Comparison of ENCODE assay signal across 1 cellular context in genomic region chr20:18793625-18794427, GRCh38.
TF ChIP-seq lines count a peak whose summit lies in the region.

No MANE protein-coding gene starts in this region.

TF ChIP-seq in HepG2, 621 proteins besides CTCF, POLR2A, EP300 and RAD21 (continued from another document and continues in another):
- no peak for TF ChIP-seq ZNF281 (CRISPR knock-in tag; IDR thresholded peaks at IDR 0.05; ENCODE audit: borderline replicate concordance)
- TF ChIP-seq THYN1 (CRISPR knock-in tag; IDR thresholded peaks at IDR 0.05; ENCODE audit: borderline replicate concordance, low read depth) = no peak
- TF ChIP-seq ZKSCAN8 (CRISPR knock-in tag; IDR thresholded peaks at IDR 0.05; ENCODE audit: borderline replicate concordance) = peak; percentile 19; the same call in 1 of the 2 replicates
- TF ChIP-seq MTF2 (CRISPR knock-in tag; IDR thresholded peaks at IDR 0.05; ENCODE audit: borderline replicate concordance) = peak; percentile 100
- TF ChIP-seq, protein P1, sequence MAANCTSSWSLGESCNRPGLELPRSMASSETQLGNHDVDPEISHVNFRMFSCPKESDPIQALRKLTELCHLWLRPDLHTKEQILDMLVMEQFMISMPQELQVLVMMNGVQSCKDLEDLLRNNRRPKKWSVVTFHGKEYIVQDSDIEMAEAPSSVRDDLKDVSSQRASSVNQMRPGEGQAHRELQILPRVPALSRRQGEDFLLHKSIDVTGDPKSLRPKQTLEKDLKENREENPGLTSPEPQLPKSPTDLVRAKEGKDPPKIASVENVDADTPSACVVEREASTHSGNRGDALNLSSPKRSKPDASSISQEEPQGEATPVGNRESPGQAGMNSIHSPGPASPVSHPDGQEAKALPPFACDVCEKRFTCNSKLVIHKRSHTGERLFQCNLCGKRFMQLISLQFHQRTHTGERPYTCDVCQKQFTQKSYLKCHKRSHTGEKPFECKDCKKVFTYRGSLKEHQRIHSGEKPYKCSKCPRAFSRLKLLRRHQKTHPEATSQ (CRISPR knock-in tag; IDR thresholded peaks at IDR 0.05; ENCODE audit: borderline replicate concordance) = 0 out of 2 replicates have a peak, but pooled peaks have one; percentile 39
- TF ChIP-seq ZKSCAN5 (CRISPR knock-in tag; IDR thresholded peaks at IDR 0.05) = 0 out of 2 replicates have a peak, but pooled peaks have one; percentile 22
- TF ChIP-seq ARHGAP35 (CRISPR knock-in tag; IDR thresholded peaks at IDR 0.05; ENCODE audit: borderline replicate concordance) = no peak
- no peak for TF ChIP-seq ATM (IDR thresholded peaks at IDR 0.05; ENCODE audit: borderline replicate concordance)
- TF ChIP-seq, protein P2, sequence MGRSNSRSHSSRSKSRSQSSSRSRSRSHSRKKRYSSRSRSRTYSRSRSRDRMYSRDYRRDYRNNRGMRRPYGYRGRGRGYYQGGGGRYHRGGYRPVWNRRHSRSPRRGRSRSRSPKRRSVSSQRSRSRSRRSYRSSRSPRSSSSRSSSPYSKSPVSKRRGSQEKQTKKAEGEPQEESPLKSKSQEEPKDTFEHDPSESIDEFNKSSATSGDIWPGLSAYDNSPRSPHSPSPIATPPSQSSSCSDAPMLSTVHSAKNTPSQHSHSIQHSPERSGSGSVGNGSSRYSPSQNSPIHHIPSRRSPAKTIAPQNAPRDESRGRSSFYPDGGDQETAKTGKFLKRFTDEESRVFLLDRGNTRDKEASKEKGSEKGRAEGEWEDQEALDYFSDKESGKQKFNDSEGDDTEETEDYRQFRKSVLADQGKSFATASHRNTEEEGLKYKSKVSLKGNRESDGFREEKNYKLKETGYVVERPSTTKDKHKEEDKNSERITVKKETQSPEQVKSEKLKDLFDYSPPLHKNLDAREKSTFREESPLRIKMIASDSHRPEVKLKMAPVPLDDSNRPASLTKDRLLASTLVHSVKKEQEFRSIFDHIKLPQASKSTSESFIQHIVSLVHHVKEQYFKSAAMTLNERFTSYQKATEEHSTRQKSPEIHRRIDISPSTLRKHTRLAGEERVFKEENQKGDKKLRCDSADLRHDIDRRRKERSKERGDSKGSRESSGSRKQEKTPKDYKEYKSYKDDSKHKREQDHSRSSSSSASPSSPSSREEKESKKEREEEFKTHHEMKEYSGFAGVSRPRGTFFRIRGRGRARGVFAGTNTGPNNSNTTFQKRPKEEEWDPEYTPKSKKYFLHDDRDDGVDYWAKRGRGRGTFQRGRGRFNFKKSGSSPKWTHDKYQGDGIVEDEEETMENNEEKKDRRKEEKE (IDR thresholded peaks at IDR 0.05) = no peak
- TF ChIP-seq, protein P3, sequence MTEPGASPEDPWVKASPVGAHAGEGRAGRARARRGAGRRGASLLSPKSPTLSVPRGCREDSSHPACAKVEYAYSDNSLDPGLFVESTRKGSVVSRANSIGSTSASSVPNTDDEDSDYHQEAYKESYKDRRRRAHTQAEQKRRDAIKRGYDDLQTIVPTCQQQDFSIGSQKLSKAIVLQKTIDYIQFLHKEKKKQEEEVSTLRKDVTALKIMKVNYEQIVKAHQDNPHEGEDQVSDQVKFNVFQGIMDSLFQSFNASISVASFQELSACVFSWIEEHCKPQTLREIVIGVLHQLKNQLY (CRISPR knock-in tag; IDR thresholded peaks at IDR 0.05) = peak; percentile 34; the same call in 1 of the 2 replicates
- TF ChIP-seq ZFX (CRISPR knock-in tag; IDR thresholded peaks at IDR 0.05; ENCODE audit: low read depth) = peak; percentile 88; the same call in 1 of the 2 replicates
- no peak for TF ChIP-seq TMF1 (CRISPR knock-in tag; IDR thresholded peaks at IDR 0.05; ENCODE audit: low read depth)
- TF ChIP-seq ERF (CRISPR knock-in tag; IDR thresholded peaks at IDR 0.05) = peak; percentile 86; the same call in 1 of the 2 replicates
- 0 out of 2 replicates have a peak, but pooled peaks have one; percentile 78 for TF ChIP-seq KLF9 (CRISPR knock-in tag; IDR thresholded peaks at IDR 0.05; ENCODE audit: low read depth)
- TF ChIP-seq ZNF367 (CRISPR knock-in tag; IDR thresholded peaks at IDR 0.05; ENCODE audit: borderline replicate concordance) = 0 out of 2 replicates have a peak, but pooled peaks have one; percentile 59
- peak; percentile 89 for TF ChIP-seq MYC (CRISPR knock-in tag; IDR thresholded peaks at IDR 0.05; ENCODE audit: borderline replicate concordance)
- TF ChIP-seq ZNF530 (CRISPR knock-in tag; IDR thresholded peaks at IDR 0.05; ENCODE audit: low read depth) = no peak
- TF ChIP-seq, protein P4, sequence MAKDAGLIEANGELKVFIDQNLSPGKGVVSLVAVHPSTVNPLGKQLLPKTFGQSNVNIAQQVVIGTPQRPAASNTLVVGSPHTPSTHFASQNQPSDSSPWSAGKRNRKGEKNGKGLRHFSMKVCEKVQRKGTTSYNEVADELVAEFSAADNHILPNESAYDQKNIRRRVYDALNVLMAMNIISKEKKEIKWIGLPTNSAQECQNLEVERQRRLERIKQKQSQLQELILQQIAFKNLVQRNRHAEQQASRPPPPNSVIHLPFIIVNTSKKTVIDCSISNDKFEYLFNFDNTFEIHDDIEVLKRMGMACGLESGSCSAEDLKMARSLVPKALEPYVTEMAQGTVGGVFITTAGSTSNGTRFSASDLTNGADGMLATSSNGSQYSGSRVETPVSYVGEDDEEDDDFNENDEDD (CRISPR knock-in tag; IDR thresholded peaks at IDR 0.05; ENCODE audit: borderline replicate concordance) = 0 out of 2 replicates have a peak, but pooled peaks have one; percentile 54
- TF ChIP-seq ZNF431 (CRISPR knock-in tag; IDR thresholded peaks at IDR 0.05; ENCODE audit: borderline replicate concordance, low read depth) = peak; percentile 86; the same call in 1 of the 2 replicates
- peak; percentile 82 for TF ChIP-seq ZNF761 (CRISPR knock-in tag; conservative IDR thresholded peaks at IDR 0.05)
- TF ChIP-seq, protein P5, sequence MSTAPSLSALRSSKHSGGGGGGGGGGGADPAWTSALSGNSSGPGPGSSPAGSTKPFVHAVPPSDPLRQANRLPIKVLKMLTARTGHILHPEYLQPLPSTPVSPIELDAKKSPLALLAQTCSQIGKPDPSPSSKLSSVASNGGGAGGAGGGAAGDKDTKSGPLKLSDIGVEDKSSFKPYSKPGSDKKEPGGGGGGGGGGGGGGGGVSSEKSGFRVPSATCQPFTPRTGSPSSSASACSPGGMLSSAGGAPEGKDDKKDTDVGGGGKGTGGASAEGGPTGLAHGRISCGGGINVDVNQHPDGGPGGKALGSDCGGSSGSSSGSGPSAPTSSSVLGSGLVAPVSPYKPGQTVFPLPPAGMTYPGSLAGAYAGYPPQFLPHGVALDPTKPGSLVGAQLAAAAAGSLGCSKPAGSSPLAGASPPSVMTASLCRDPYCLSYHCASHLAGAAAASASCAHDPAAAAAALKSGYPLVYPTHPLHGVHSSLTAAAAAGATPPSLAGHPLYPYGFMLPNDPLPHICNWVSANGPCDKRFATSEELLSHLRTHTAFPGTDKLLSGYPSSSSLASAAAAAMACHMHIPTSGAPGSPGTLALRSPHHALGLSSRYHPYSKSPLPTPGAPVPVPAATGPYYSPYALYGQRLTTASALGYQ (CRISPR knock-in tag; IDR thresholded peaks at IDR 0.05) = peak; percentile 83; the same call in 1 of the 2 replicates
- TF ChIP-seq NCOR1 (IDR thresholded peaks at IDR 0.05; ENCODE audit: borderline replicate concordance, low read length) = no peak
- peak; percentile 29; the same call in 1 of the 2 replicates for TF ChIP-seq NCOA2 (CRISPR knock-in tag; IDR thresholded peaks at IDR 0.05)
- TF ChIP-seq, protein P6, sequence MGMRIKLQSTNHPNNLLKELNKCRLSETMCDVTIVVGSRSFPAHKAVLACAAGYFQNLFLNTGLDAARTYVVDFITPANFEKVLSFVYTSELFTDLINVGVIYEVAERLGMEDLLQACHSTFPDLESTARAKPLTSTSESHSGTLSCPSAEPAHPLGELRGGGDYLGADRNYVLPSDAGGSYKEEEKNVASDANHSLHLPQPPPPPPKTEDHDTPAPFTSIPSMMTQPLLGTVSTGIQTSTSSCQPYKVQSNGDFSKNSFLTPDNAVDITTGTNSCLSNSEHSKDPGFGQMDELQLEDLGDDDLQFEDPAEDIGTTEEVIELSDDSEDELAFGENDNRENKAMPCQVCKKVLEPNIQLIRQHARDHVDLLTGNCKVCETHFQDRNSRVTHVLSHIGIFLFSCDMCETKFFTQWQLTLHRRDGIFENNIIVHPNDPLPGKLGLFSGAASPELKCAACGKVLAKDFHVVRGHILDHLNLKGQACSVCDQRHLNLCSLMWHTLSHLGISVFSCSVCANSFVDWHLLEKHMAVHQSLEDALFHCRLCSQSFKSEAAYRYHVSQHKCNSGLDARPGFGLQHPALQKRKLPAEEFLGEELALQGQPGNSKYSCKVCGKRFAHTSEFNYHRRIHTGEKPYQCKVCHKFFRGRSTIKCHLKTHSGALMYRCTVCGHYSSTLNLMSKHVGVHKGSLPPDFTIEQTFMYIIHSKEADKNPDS (CRISPR knock-in tag; IDR thresholded peaks at IDR 0.05) = no peak
- no peak for TF ChIP-seq ZNF260 (CRISPR knock-in tag; IDR thresholded peaks at IDR 0.05; ENCODE audit: borderline replicate concordance, low read depth)
- TF ChIP-seq ZNF746 (CRISPR knock-in tag; IDR thresholded peaks at IDR 0.05) = 0 out of 2 replicates have a peak, but pooled peaks have one; percentile 41
- peak; percentile 78 for TF ChIP-seq RFXAP (CRISPR knock-in tag; IDR thresholded peaks at IDR 0.05; ENCODE audit: borderline replicate concordance)
- no peak for TF ChIP-seq TSC22D2 (CRISPR knock-in tag; IDR thresholded peaks at IDR 0.05; ENCODE audit: borderline replicate concordance)
- peak; percentile 90 for TF ChIP-seq ZNF543 (CRISPR knock-in tag; IDR thresholded peaks at IDR 0.05)
- no peak for TF ChIP-seq NCOA1 (CRISPR knock-in tag; IDR thresholded peaks at IDR 0.05)
- TF ChIP-seq ZNF282 (IDR thresholded peaks at IDR 0.05; ENCODE audit: partially characterized antibody) = no peak
- TF ChIP-seq ZNF597 (CRISPR knock-in tag; IDR thresholded peaks at IDR 0.05) = no peak
- peak; percentile 88; the same call in 1 of the 2 replicates for TF ChIP-seq AHR (CRISPR knock-in tag; IDR thresholded peaks at IDR 0.05)
- peak; percentile 82; the same call in 1 of the 2 replicates for TF ChIP-seq BORCS8-MEF2B (CRISPR knock-in tag; IDR thresholded peaks at IDR 0.05)
- TF ChIP-seq ZNF713 (CRISPR knock-in tag; IDR thresholded peaks at IDR 0.05) = no peak
- TF ChIP-seq ZNF138 (CRISPR knock-in tag; IDR thresholded peaks at IDR 0.05; ENCODE audit: low read depth) = peak; percentile 89
- TF ChIP-seq ETS1 (CRISPR knock-in tag; IDR thresholded peaks at IDR 0.05) = 0 out of 2 replicates have a peak, but pooled peaks have one; percentile 65
- no peak; the same call in 1 of the 2 replicates for TF ChIP-seq SOX5 (CRISPR knock-in tag; IDR thresholded peaks at IDR 0.05; ENCODE audit: borderline replicate concordance)
- TF ChIP-seq SRF (IDR thresholded peaks at IDR 0.05; ENCODE audit: low read depth, low read length) = no peak
- TF ChIP-seq ARID3A (IDR thresholded peaks at IDR 0.05; ENCODE audit: low read depth, low read length) = no peak
- TF ChIP-seq ATRX (CRISPR knock-in tag; IDR thresholded peaks at IDR 0.05; ENCODE audit: borderline replicate concordance) = no peak
- peak; percentile 89 for TF ChIP-seq KLF11 (CRISPR knock-in tag; IDR thresholded peaks at IDR 0.05)
- no peak for TF ChIP-seq ARID2 (CRISPR knock-in tag; IDR thresholded peaks at IDR 0.05; ENCODE audit: borderline replicate concordance)
- peak; percentile 99 for TF ChIP-seq CBX1 (IDR thresholded peaks at IDR 0.05; ENCODE audit: low read depth)
- TF ChIP-seq GFI1 (CRISPR knock-in tag; IDR thresholded peaks at IDR 0.05; ENCODE audit: borderline replicate concordance) = no peak
